11 cellular contexts compared by ENCODE assay signal in the genomic region with DNA sequence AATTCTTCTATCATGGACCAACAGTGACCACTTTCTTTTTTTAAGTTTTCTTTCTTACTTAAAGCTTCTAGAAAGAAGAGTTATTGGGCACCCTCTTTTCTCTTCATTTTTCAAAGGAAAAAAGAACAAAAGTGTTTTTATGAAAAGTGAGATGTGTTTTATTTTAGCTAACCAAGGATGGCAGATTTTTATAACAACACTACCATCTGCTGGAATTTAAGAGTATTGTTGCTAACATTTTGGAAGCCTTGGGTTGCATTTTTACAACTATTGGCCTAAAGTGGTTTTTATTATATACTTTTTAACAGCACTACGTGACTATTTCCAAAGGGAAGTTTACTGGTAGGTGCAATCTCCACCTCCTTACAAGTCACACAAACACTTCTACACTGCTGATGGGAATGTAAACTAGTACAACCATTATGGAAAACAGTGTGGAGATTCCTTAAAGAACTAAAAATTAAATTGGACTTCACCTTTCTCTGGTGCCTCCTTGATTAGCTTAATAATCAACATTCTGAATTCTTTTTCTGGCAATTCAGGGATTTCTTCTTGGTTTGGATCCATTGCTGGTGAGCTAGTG.
DNase-seq lines count a peak whose midpoint lies in the region; ATAC-seq, FAIRE-seq and TF ChIP-seq lines count a peak whose summit lies in the region.
"Had no signal": no experiment of that assay in that cellular context is flagged by ENCODE, and none has a peak within 500 bp of the region (broad histone marks: within the 10 kb centered on the region; RNA-seq: fewer than 3 reads in every experiment).

No MANE protein-coding gene starts in this region.

- DNase-seq in A549 (ENCODE audit: low read depth in 1 of 2, low spot score in 1 of 2) (peak in 1 of 2 experiments; percentile 10), GM13977 (ENCODE audit: low spot score) (no peak), OCI-LY7 (ENCODE audit: low spot score) (peak; percentile 19), fibroblast of pulmonary artery (ENCODE audit: low read depth) (peak; percentile 39), head of caudate nucleus (no peak), activated gamma-delta T cell treated with Interleukin-2 at 50 U/mL for 16 hours (no peak), medulla oblongata (ENCODE audit: extremely low spot score) (no peak), left lung (no peak)
- DNase-seq: kidney, NCI-H69, substantia nigra had no signal

- H3K36me3 ChIP-seq in OCI-LY7 (ENCODE audit: insufficient read depth, low read length) = no peaks in the 10 kb centered on the region
- H3K36me3 ChIP-seq in left lung = no peaks in the 10 kb centered on the region

- H3K79me2 ChIP-seq in OCI-LY7 (ENCODE audit: insufficient read depth, low read depth, low read length) = no peaks in the 10 kb centered on the region

- no peak overlapping the region for H2AFZ ChIP-seq in OCI-LY7 (ENCODE audit: low read length)

- CTCF ChIA-PET in A549 (lab: Yijun Ruan, JAX) (no interaction called here), OCI-LY7 (lab: Charles Lee; ENCODE audit: unreplicated experiment) (no interaction called here)

- in situ Hi-C loops in GM13977 (cut with MboI; ENCODE audit: low pct_unique_long_range_greater_than_20kb, low sequenced_read_pairs, unreplicated experiment) = no loop called here

- no peaks in the 10 kb centered on the region for H3K9me3 ChIP-seq in A549
- no peaks in the 10 kb centered on the region for H3K9me3 ChIP-seq in OCI-LY7 (ENCODE audit: low read length)
- H3K9me3 ChIP-seq in left lung = no peaks in the 10 kb centered on the region

- H3K27me3 ChIP-seq in left lung = no peaks in the 10 kb centered on the region

- ATAC-seq in A549 = no peak
- ATAC-seq in left lung = no peak

- no peak for FAIRE-seq in A549 (lab: Jason Lieb, UNC)

- no TSS peak for BruUV-seq in OCI-LY7 (replicated peaks; lab: Mats Ljungman, UMichigan)

- intact Hi-C loops in OCI-LY7 (cut with micrococcal nuclease; ENCODE audit: unreplicated experiment) = no loop called here
- intact Hi-C loops in head of caudate nucleus (cut with DNase I) = no loop called here
- intact Hi-C loops in left lung (cut with DNase I) = no loop called here

- H3K9me2 ChIP-seq in OCI-LY7 (ENCODE audit: insufficient read depth, low read length) = no peaks in the 10 kb centered on the region

- peak; percentile 26; the same call in 1 of the 3 replicates for TF ChIP-seq CTCF in A549 (IDR thresholded peaks at IDR 0.05)
- TF ChIP-seq CTCF in GM13977 (IDR thresholded peaks at IDR 0.05; ENCODE audit: extremely low read depth, insufficient read depth, missing control alignments) = peak; percentile 43
- peak; percentile 75 for TF ChIP-seq CTCF in OCI-LY7 (conservative IDR thresholded peaks at IDR 0.05; ENCODE audit: low read length)
- TF ChIP-seq CTCF in fibroblast of pulmonary artery (IDR thresholded peaks at IDR 0.05; ENCODE audit: low read length, missing control alignments) = peak; percentile 36
- TF ChIP-seq CTCF in left lung (IDR thresholded peaks at IDR 0.05) = peak in 1 of 2 donors; percentile 27

- H4K20me1 ChIP-seq in OCI-LY7 (ENCODE audit: insufficient read depth, low read length) = no peaks in the 10 kb centered on the region

- H3K4me3 ChIP-seq in A549 = no peak overlapping the region
- H3K4me3 ChIP-seq in OCI-LY7 (ENCODE audit: low read depth, low read length, poor library complexity, severe bottlenecking) = no peak overlapping the region
- H3K4me3 ChIP-seq in fibroblast of pulmonary artery (replicated peaks; ENCODE audit: low read depth, low read length) = no peak overlapping the region
- H3K4me3 ChIP-seq in left lung = no peak overlapping the region

- peak; percentile 25 to 44; a peak in 3 of 5 replicates for TF ChIP-seq RAD21 in A549 (conservative IDR thresholded peaks at IDR 0.05 in 1 of 2, IDR thresholded peaks at IDR 0.05 in 1 of 2)

- 37% methylated on average over 1 of the region's 1 CpG for WGBS in A549 (ENCODE audit: missing lambda C conversion rate)

- POLR2A ChIA-PET in A549 (lab: Yijun Ruan, JAX) (no interaction called here), OCI-LY7 (lab: Charles Lee) (no interaction called here)

- no peak for TF ChIP-seq POLR2A in A549 (IDR thresholded peaks at IDR 0.05; ENCODE audit: low read length)

- H3K4me2 ChIP-seq in A549 (no peak overlapping the region), OCI-LY7 (ENCODE audit: low read length) (no peak overlapping the region)

- H3K4me1 ChIP-seq in A549 = no peaks in the 10 kb centered on the region
- no peaks in the 10 kb centered on the region for H3K4me1 ChIP-seq in OCI-LY7 (ENCODE audit: insufficient read depth, low read length, poor library complexity, severe bottlenecking)
- no peaks in the 10 kb centered on the region for H3K4me1 ChIP-seq in left lung

- no peak for TF ChIP-seq EP300 in A549 (IDR thresholded peaks at IDR 0.05)

- H3K27ac ChIP-seq in A549 (no peak overlapping the region), OCI-LY7 (ENCODE audit: low read depth, low read length, poor library complexity, severe bottlenecking) (no peak overlapping the region), left lung (no peak overlapping the region)

TF ChIP-seq in A549, 52 proteins besides CTCF, POLR2A, EP300 and RAD21:
- TF ChIP-seq SMC3 (IDR thresholded peaks at IDR 0.05) (0 out of 3 replicates have a peak, but pooled peaks have one; percentile 24), RFX5 (IDR thresholded peaks at IDR 0.05) (no peak)

Comparison
In these comparisons a context has a peak if more than half of its experiments do, and no peak if none do; other contexts are left out.
1. DNase-seq: peak in OCI-LY7 (single experiment) and fibroblast of pulmonary artery (single experiment); none in GM13977 (single experiment), head of caudate nucleus (0 of 42), activated gamma-delta T cell treated with Interleukin-2 at 50 U/mL for 16 hours (single experiment), medulla oblongata (single experiment) and left lung (0 of 2).